Comparison of ENCODE assay signal across 16 cellular contexts in genomic region chr6:119294984-119295383, GRCh38. TPM values are rescaled to one million over a fixed set of nuclear protein-coding genes. Genes with fewer than 3 reads are reported as not detected.
A peak's percentile ranks its signal among the peaks of the same experiment; 100 is the strongest.
DNase-seq lines count a peak whose midpoint lies in the region; ATAC-seq lines count a peak whose summit lies in the region.
"Had no signal": no experiment of that assay in that cellular context is flagged by ENCODE, and none has a peak within 500 bp of the region (broad histone marks: within the 10 kb centered on the region; RNA-seq: fewer than 3 reads in every experiment).

No MANE protein-coding gene starts in this region.

- POLR2A ChIA-PET in naive thymus-derived CD8-positive, alpha-beta T cell (lab: Charles Lee), result no interaction called here

- no peak for DNase-seq in activated naive CD4-positive, alpha-beta T cell treated with anti-CD3 and anti-CD28 coated beads, Interleukin-2, amount 50 U/mL, for 72 hours (ENCODE audit: low spot score in 2 of 2)
- DNase-seq in activated naive CD4-positive, alpha-beta T cell treated with Interleukin-2 at 50 U/mL for 16 hours, result no peak
- no peak for DNase-seq in stimulated activated naive CD8-positive, alpha-beta T cell treated with anti-CD3 and anti-CD28 coated beads, Interleukin-15, Interleukin-2, amounts not matched to agents 100 U/mL and 50 U/mL, for 24 hours
- DNase-seq in NCI-H146 treated with DMSO at 0.1 percent for 48 hours (lab: John Stamatoyannopoulos, UW; ENCODE audit: unreplicated experiment), result no peak
- no peak for DNase-seq in naive thymus-derived CD8-positive, alpha-beta T cell
- DNase-seq in SKM-1 (lab: John Stamatoyannopoulos, UW; ENCODE audit: unreplicated experiment), result no peak
- DNase-seq: activated T-cell treated with anti-CD3 and anti-CD28 coated beads, Interleukin-2, amount 50 U/mL, for 4 hours; Caco-2; effector memory CD8-positive, alpha-beta T cell; islet precursor cell; NCI-H1694 treated with DMSO at 0.1 percent for 48 hours had no signal

- H3K4me1 Mint-ChIP-seq in naive thymus-derived CD8-positive, alpha-beta T cell, result peaks cover 0 to 15% (median 6%) of the 10 kb centered on the region in 4 donors

- no peak overlapping the region for H3K4me3 Mint-ChIP-seq in naive thymus-derived CD8-positive, alpha-beta T cell
- H3K4me3 Mint-ChIP-seq: activated T-cell treated with anti-CD3 and anti-CD28 coated beads, Interleukin-2, amount 50 U/mL, for 4 hours; brain; effector memory CD8-positive, alpha-beta T cell had no signal

- H3K27ac Mint-ChIP-seq in activated naive CD4-positive, alpha-beta T cell treated with anti-CD3 and anti-CD28 coated beads, Interleukin-2, amount 50 U/mL, for 72 hours, result no peak overlapping the region
- no peak overlapping the region for H3K27ac Mint-ChIP-seq in naive thymus-derived CD8-positive, alpha-beta T cell
- H3K27ac Mint-ChIP-seq: brain; effector memory CD8-positive, alpha-beta T cell; progenitor cell of endocrine pancreas had no signal

- H3K9me3 Mint-ChIP-seq in activated naive CD4-positive, alpha-beta T cell treated with anti-CD3 and anti-CD28 coated beads, Interleukin-2, amount 50 U/mL, for 72 hours, result no peaks in the 10 kb centered on the region
- H3K9me3 Mint-ChIP-seq in naive thymus-derived CD8-positive, alpha-beta T cell, result no peaks in the 10 kb centered on the region
- H3K9me3 Mint-ChIP-seq: activated T-cell treated with anti-CD3 and anti-CD28 coated beads, Interleukin-2, amount 50 U/mL, for 4 hours; brain; effector memory CD8-positive, alpha-beta T cell had no signal

- H3K27me3 Mint-ChIP-seq in naive thymus-derived CD8-positive, alpha-beta T cell, result no peaks in the 10 kb centered on the region
- H3K27me3 Mint-ChIP-seq: brain; effector memory CD8-positive, alpha-beta T cell; progenitor cell of endocrine pancreas had no signal

- peaks cover 5 to 6% of the 10 kb centered on the region in 2 donors for H3K36me3 Mint-ChIP-seq in activated naive CD4-positive, alpha-beta T cell treated with anti-CD3 and anti-CD28 coated beads, Interleukin-2, amount 50 U/mL, for 72 hours
- H3K36me3 Mint-ChIP-seq in naive thymus-derived CD8-positive, alpha-beta T cell, result peaks cover 4 to 16% (median 4%) of the 10 kb centered on the region in 3 donors
- H3K36me3 Mint-ChIP-seq: brain had no signal

- peak; percentile 76 to 99 for ATAC-seq in activated naive CD4-positive, alpha-beta T cell treated with anti-CD3 and anti-CD28 coated beads, Interleukin-2, amount 50 U/mL, for 72 hours
- ATAC-seq in GM21723 (IDR thresholded peaks at IDR 0.05; ENCODE audit: unreplicated experiment) (peak; percentile 63), HG03457 (IDR thresholded peaks at IDR 0.05; ENCODE audit: unreplicated experiment) (peak; percentile 68)
- peak; percentile 57 for ATAC-seq in stimulated activated naive CD8-positive, alpha-beta T cell treated with anti-CD3 and anti-CD28 coated beads, Interleukin-15, Interleukin-2, amounts not matched to agents 100 U/mL and 50 U/mL, for 24 hours
- no peak for ATAC-seq in naive thymus-derived CD8-positive, alpha-beta T cell
- ATAC-seq: effector memory CD8-positive, alpha-beta T cell; gastroesophageal sphincter had no signal

RNA-seq across cellular contexts. Expression of gene MAN1A1, which starts 54.6 kb away (rescaled TPM):
- 10 to 100 TPM; 18.6 to 25.9 TPM for total RNA-seq in activated naive CD4-positive, alpha-beta T cell treated with anti-CD3 and anti-CD28 coated beads, Interleukin-2, amount 50 U/mL, for 72 hours
- total RNA-seq in naive thymus-derived CD8-positive, alpha-beta T cell, result 1 to 10 TPM; 8.6 to 9.9 TPM
- 10 to 100 TPM in 1 of 3 donors, 1 to 10 TPM in 2; 6.1 to 17.9 (median 6.1) TPM for polyA plus RNA-seq in naive thymus-derived CD8-positive, alpha-beta T cell

Comparison
In these comparisons a context has a peak if more than half of its experiments do, and no peak if none do; other contexts are left out.
1. ATAC-seq: peak in activated naive CD4-positive, alpha-beta T cell treated with anti-CD3 and anti-CD28 coated beads, Interleukin-2, amount 50 U/mL, for 72 hours (2 of 2), GM21723 (single experiment), HG03457 (single experiment) and stimulated activated naive CD8-positive, alpha-beta T cell treated with anti-CD3 and anti-CD28 coated beads, Interleukin-15, Interleukin-2, amounts not matched to agents 100 U/mL and 50 U/mL, for 24 hours (single experiment); none in naive thymus-derived CD8-positive, alpha-beta T cell (0 of 2).